Comparison of ENCODE assay signal across 10 cellular contexts in the genomic region with DNA sequence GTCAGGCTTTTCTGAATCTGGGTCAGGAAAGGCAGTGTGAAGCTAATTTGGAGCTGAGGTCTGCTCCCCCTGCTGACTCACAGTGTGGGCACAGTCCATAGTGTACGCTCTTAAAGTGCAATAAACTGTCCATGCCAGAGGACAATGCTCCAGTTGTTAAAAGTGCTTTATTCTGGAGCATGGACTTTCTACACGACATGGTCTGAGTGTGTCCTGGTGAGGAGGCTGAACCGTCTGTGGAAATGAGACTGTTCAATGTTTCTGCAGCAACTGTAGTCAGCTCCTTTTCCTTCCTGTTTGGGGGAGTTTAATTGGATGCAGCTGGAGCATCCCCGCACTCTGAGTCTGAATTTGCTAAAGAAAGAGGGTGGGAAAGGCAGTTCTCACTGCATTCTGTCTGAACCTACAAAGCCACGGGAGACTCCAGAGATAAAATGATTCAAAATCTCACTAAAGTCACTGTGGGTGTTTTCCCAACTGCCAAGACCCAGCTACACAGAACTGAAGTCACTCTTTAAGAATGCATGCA.
DNase-seq lines count a peak whose midpoint lies in the region; TF ChIP-seq lines count a peak whose summit lies in the region.
"Had no signal": no experiment of that assay in that cellular context is flagged by ENCODE, and none has a peak within 500 bp of the region (broad histone marks: within the 10 kb centered on the region; RNA-seq: fewer than 3 reads in every experiment).

No MANE protein-coding gene starts in this region.

- H3K14ac ChIP-seq in trophoblast cell (ENCODE audit: low read length) = no peak overlapping the region

- no CpG with 5 or more reads among the region's 5 CpGs for WGBS in trophoblast cell (ENCODE audit: extremely low coverage, insufficient coverage, insufficient read length)

- H2BK5ac ChIP-seq in trophoblast cell (ENCODE audit: low read depth, low read length, poor library complexity) = no peak overlapping the region

- H3K23ac ChIP-seq in trophoblast cell (ENCODE audit: low read length) = no peak overlapping the region

- H2BK120ac ChIP-seq in trophoblast cell (ENCODE audit: insufficient read depth, low read length, poor library complexity) = no peak overlapping the region

- H3K27ac ChIP-seq in SK-N-MC (peak overlapping the region; percentile 58; the same call in 1 of the 2 replicates), parathyroid adenoma (no peak overlapping the region), trophoblast cell (ENCODE audit: low read depth, low read length) (no peak overlapping the region)
- H3K27ac ChIP-seq: epithelial cell of prostate had no signal

- no peak overlapping the region for H3K4ac ChIP-seq in trophoblast cell (ENCODE audit: low read depth, low read length)

- H2AFZ ChIP-seq in parathyroid adenoma = peak overlapping the region; percentile 24
- H2AFZ ChIP-seq in trophoblast cell (ENCODE audit: insufficient read depth, low read length, poor library complexity) = no peak overlapping the region

- H3K9ac ChIP-seq in SK-N-MC (ENCODE audit: insufficient read length) (no peak overlapping the region), parathyroid adenoma (no peak overlapping the region), trophoblast cell (ENCODE audit: low read length) (no peak overlapping the region)

- H3K18ac ChIP-seq in trophoblast cell (ENCODE audit: low read length) = no peak overlapping the region

- no peaks in the 10 kb centered on the region for H3K27me3 ChIP-seq in parathyroid adenoma (ENCODE audit: control insufficient read depth, insufficient read depth, low read length)
- H3K27me3 ChIP-seq in trophoblast cell (ENCODE audit: insufficient read depth, low read length) = no peaks in the 10 kb centered on the region

- DNase-seq in ELR (ENCODE audit: low read depth) (peak; percentile 41), SK-N-MC (ENCODE audit: low read depth, low spot score) (peak; percentile 32), fibroblast of peridontal ligament (ENCODE audit: extremely low read depth) (peak; percentile 71), NCI-H187 (lab: John Stamatoyannopoulos, UW) (no peak), NCI-H69 (lab: John Stamatoyannopoulos, UW) (no peak), trophoblast cell (no peak)
- no peak for DNase-seq in stimulated activated CD4-positive, alpha-beta T cell treated with anti-CD3 and anti-CD28 coated beads, Interleukin-12 subunit alpha, Interleukin-12 subunit beta, amount 100 ng/mL, for 4 hours
- DNase-seq: activated T-cell treated with anti-CD3 and anti-CD28 coated beads, Interleukin-2, amount 50 U/mL, for 4 hours had no signal

- no peak overlapping the region for H2BK12ac ChIP-seq in trophoblast cell (ENCODE audit: low read length)

- H3K9me3 ChIP-seq in SK-N-MC (ENCODE audit: low read depth, low read length) = no peaks in the 10 kb centered on the region
- no peaks in the 10 kb centered on the region for H3K9me3 ChIP-seq in parathyroid adenoma (ENCODE audit: control insufficient read depth, low read length)
- no peaks in the 10 kb centered on the region for H3K9me3 ChIP-seq in trophoblast cell (ENCODE audit: insufficient read depth, low read depth, low read length)

- peaks cover 3% of the 10 kb centered on the region for H3K4me1 ChIP-seq in parathyroid adenoma
- no peaks in the 10 kb centered on the region for H3K4me1 ChIP-seq in trophoblast cell (ENCODE audit: control insufficient read depth in 1 of 2, insufficient read depth in 2 of 2, low read length in 2 of 2)

- H2AK5ac ChIP-seq in trophoblast cell (ENCODE audit: low read length) = no peak overlapping the region

- no peaks in the 10 kb centered on the region for H3K79me2 ChIP-seq in parathyroid adenoma
- H3K79me2 ChIP-seq in trophoblast cell (ENCODE audit: control insufficient read depth, insufficient read depth, low read length, poor library complexity) = no peaks in the 10 kb centered on the region

- H4K91ac ChIP-seq in trophoblast cell (ENCODE audit: low read depth, low read length) = no peak overlapping the region

- H3K79me1 ChIP-seq in trophoblast cell (ENCODE audit: low read length) = no peaks in the 10 kb centered on the region

- no peak overlapping the region for H4K12ac ChIP-seq in trophoblast cell (ENCODE audit: low read depth, low read length)

- H3K4me3 ChIP-seq in SK-N-MC (peak overlapping the region; percentile 62), parathyroid adenoma (ENCODE audit: low read depth, low read length) (no peak overlapping the region), trophoblast cell (ENCODE audit: low read depth, low read length) (no peak overlapping the region)

- H3K36me3 ChIP-seq in SK-N-MC (ENCODE audit: insufficient read depth, low read length) = no peaks in the 10 kb centered on the region
- H3K36me3 ChIP-seq in parathyroid adenoma (ENCODE audit: control insufficient read depth, insufficient read depth, low read length) = no peaks in the 10 kb centered on the region
- no peaks in the 10 kb centered on the region for H3K36me3 ChIP-seq in trophoblast cell (ENCODE audit: control insufficient read depth in 1 of 2, insufficient read depth in 2 of 2, low read length in 2 of 2)

- TF ChIP-seq CTCF in parathyroid adenoma (IDR thresholded peaks at IDR 0.05) = peak; percentile 25

- no peak overlapping the region for H3K4me2 ChIP-seq in parathyroid adenoma (ENCODE audit: low read length)
- no peak overlapping the region for H3K4me2 ChIP-seq in trophoblast cell (ENCODE audit: low read length)

- no peak overlapping the region for H4K8ac ChIP-seq in trophoblast cell (ENCODE audit: low read depth, low read length)

Comparison
In these comparisons a context has a peak if more than half of its experiments do, and no peak if none do; other contexts are left out.
1. DNase-seq: peak in ELR (single experiment), SK-N-MC (single experiment) and fibroblast of peridontal ligament (single experiment); none in stimulated activated CD4-positive, alpha-beta T cell treated with anti-CD3 and anti-CD28 coated beads, Interleukin-12 subunit alpha, Interleukin-12 subunit beta, amount 100 ng/mL, for 4 hours (single experiment), NCI-H187 (0 of 2), NCI-H69 (single experiment) and trophoblast cell (0 of 2).